8 cellular contexts compared by ENCODE assay signal in the genomic region with DNA sequence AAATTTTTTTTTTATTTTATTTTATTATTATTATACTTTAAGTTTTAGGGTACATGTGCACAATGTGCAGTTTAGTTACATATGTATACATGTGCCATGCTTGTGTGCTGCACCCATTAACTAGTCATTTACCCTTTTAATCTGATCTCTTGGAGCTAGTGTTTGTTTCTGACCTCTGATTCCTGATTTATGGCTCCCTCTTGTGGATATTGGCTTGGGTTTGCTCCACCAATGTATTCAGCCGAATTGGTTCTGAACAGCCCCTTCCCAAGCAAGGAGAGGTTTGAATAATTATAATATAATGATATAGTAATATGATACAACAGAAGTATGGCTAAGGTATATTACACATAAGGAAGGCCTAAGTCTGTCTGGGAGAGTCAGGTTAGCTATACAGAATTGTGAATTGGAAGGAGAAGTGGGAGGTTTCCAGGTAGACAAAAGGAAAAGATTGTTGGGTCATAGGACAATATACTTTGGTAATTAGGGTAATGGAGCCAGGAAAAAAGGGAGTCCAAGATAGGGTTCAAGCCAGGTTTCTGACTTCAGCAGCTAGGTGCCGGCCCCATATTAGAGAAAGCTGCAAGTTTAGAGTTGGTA. TPM values are rescaled to one million over a fixed set of nuclear protein-coding genes. Genes with fewer than 3 reads are reported as not detected.
DNase-seq lines count a peak whose midpoint lies in the region; ATAC-seq, FAIRE-seq and TF ChIP-seq lines count a peak whose summit lies in the region.

No MANE protein-coding gene starts in this region.

- H3K36me3 ChIP-seq in DOHH2 (ENCODE audit: control insufficient read depth, low read length) = no peaks in the 10 kb centered on the region
- H3K36me3 ChIP-seq in H1 (ENCODE audit: control insufficient read depth in 2 of 4, insufficient read depth in 4 of 4, low read length in 3 of 4) = no peaks in the 10 kb centered on the region

- no peaks in the 10 kb centered on the region for H3K23me2 ChIP-seq in H1 (ENCODE audit: low read depth, low read length)

- H3K27ac ChIP-seq in DOHH2 (ENCODE audit: low read depth, low read length) (no peak overlapping the region), H1 (ENCODE audit: low read depth, low read length) (no peak overlapping the region)

- WGBS in H1 (ENCODE audit: extremely low coverage in 1 of 2, insufficient coverage in 1 of 2, insufficient read length in 1 of 2, insufficient replicate concordance in 2 of 2, low coverage in 1 of 2, low lambda C conversion rate in 2 of 2, missing lambda C conversion rate in 1 of 2), 2 experiments = 62% methylated on average over 2 of the region's 2 CpGs; no CpG with 5 or more reads in 1 of the 2 experiments

- H4K20me1 ChIP-seq in DOHH2 (ENCODE audit: control insufficient read depth, insufficient read depth, low read depth, low read length) = no peaks in the 10 kb centered on the region
- H4K20me1 ChIP-seq in H1 (replicated peaks in 1 of 2; ENCODE audit: control insufficient read depth in 1 of 2, insufficient read depth in 2 of 2, low read length in 2 of 2) = no peaks in the 10 kb centered on the region

- no peak overlapping the region for H4K5ac ChIP-seq in H1 (ENCODE audit: insufficient read length, low read depth, low read length)

- DNase-seq in LoVo (ENCODE audit: low spot score) = peak; percentile 60
- DNase-seq in OCI-M1 (lab: John Stamatoyannopoulos, UW) = peak; percentile 87
- no peak for DNase-seq in H1 (ENCODE audit: low read depth in 1 of 2, low spot score in 2 of 2)
- peak; percentile 28 for DNase-seq in mucosa of gallbladder (ENCODE audit: low spot score)
- no peak for DNase-seq in posterior cingulate gyrus
- no peak for DNase-seq in C1 segment of cervical spinal cord (lab: John Stamatoyannopoulos, UW)

- TF ChIP-seq EP300 in H1 (IDR thresholded peaks at IDR 0.05; ENCODE audit: borderline replicate concordance in 1 of 2, low read depth in 2 of 2, low read length in 2 of 2) = no peak

- no peak overlapping the region for H3K18ac ChIP-seq in H1 (ENCODE audit: extremely low read depth, low read length)

- peak; percentile 82 to 83 for TF ChIP-seq RAD21 in H1 (IDR thresholded peaks at IDR 0.05 in 1 of 2, conservative IDR thresholded peaks at IDR 0.05 in 1 of 2; ENCODE audit: low read depth in 2 of 2, low read length in 2 of 2)

- H4K91ac ChIP-seq in H1 (replicated peaks; ENCODE audit: insufficient read length, low read length) = no peak overlapping the region

- H3K9me3 ChIP-seq in DOHH2 (ENCODE audit: control insufficient read depth, insufficient read depth, low read length) (no peaks in the 10 kb centered on the region), H1 (ENCODE audit: insufficient read depth in 2 of 2, low read depth in 1 of 2, low read length in 1 of 2) (no peaks in the 10 kb centered on the region)

- H4K8ac ChIP-seq in H1 (ENCODE audit: extremely low read depth, insufficient read depth, low read length) = no peak overlapping the region

- H3K9ac ChIP-seq in H1 (replicated peaks in 1 of 4; ENCODE audit: extremely low read depth in 1 of 4, low read depth in 3 of 4, low read length in 3 of 4) = no peak overlapping the region

- TF ChIP-seq CTCF in DOHH2 (IDR thresholded peaks at IDR 0.05; ENCODE audit: low read depth, low read length, poor library complexity, severe bottlenecking) (peak; percentile 37), H1 (IDR thresholded peaks at IDR 0.05; ENCODE audit: control extremely low read depth in 1 of 3, insufficient read depth in 1 of 3, low read depth in 1 of 3, low read length in 3 of 3) (peak in 2 of 3 experiments; percentile 65; a peak in 3 of 4 replicates)

- no peak overlapping the region for H3K56ac ChIP-seq in H1 (replicated peaks; ENCODE audit: insufficient read length, low read depth, low read length)

- intact Hi-C loops in posterior cingulate gyrus (cut with DNase I) = loop anchor here (5.0 kb wide), 1 partner anchor 869 kb away; no protein-coding TSS in a partner anchor

- POLR2A ChIA-PET in H1 (lab: Charles Lee; ENCODE audit: partially characterized antibody) = no interaction called here

- H3K14ac ChIP-seq in H1 (ENCODE audit: insufficient read length) = no peak overlapping the region

- H3K4me3 ChIP-seq in DOHH2 (ENCODE audit: low read length) (no peak overlapping the region), H1 (ENCODE audit: extremely low read depth in 1 of 4, insufficient read depth in 2 of 4, low read depth in 3 of 4, low read length in 4 of 4) (no peak overlapping the region)

- H2BK15ac ChIP-seq in H1 (ENCODE audit: low read length) = no peak overlapping the region

- H2AK5ac ChIP-seq in H1 (ENCODE audit: low read depth, low read length) = no peak overlapping the region

- peak; percentile 68 for ATAC-seq in GM21515 (IDR thresholded peaks at IDR 0.05; ENCODE audit: unreplicated experiment)

- H3K4me2 ChIP-seq in DOHH2 (ENCODE audit: low read length) (no peak overlapping the region), H1 (ENCODE audit: insufficient read depth in 1 of 2, low read depth in 2 of 2, low read length in 2 of 2) (no peak overlapping the region)

- peak; percentile 7 for FAIRE-seq in H1 (lab: Jason Lieb, UNC)

- no peaks in the 10 kb centered on the region for H3K9me2 ChIP-seq in DOHH2 (replicated peaks; ENCODE audit: control insufficient read depth, low read length)

- H2AFZ ChIP-seq in H1 (ENCODE audit: low read length) = no peak overlapping the region

- H3K79me2 ChIP-seq in DOHH2 (ENCODE audit: control insufficient read depth, low read length) (no peaks in the 10 kb centered on the region), H1 (ENCODE audit: control insufficient read depth in 1 of 2, insufficient read depth in 2 of 2, low read length in 2 of 2) (no peaks in the 10 kb centered on the region)

- H2BK12ac ChIP-seq in H1 (ENCODE audit: low read depth, low read length) = no peak overlapping the region

- CTCF ChIA-PET in H1 (lab: Charles Lee; ENCODE audit: partially characterized antibody) = interaction anchor here (0.6 to 5.9 kb wide), 63 partner anchors 10 to 963 kb away, joined by 3 to 66 read pairs (median 4); a partner anchor contains a TSS

- H3K4ac ChIP-seq in H1 (replicated peaks; ENCODE audit: insufficient read length, low read depth, low read length) = no peak overlapping the region

- H3F3A ChIP-seq in DOHH2 (ENCODE audit: control insufficient read depth, insufficient read depth) = no peaks in the 10 kb centered on the region

- TF ChIP-seq POLR2A in H1 (IDR thresholded peaks at IDR 0.05; ENCODE audit: control extremely low read depth in 1 of 2, low read depth in 2 of 2, low read length in 2 of 2) = no peak

- H3K27me3 ChIP-seq in DOHH2 (ENCODE audit: control insufficient read depth, low read length) = peaks cover under 1% of the 10 kb centered on the region; the same call in 1 of the 2 replicates
- no peaks in the 10 kb centered on the region for H3K27me3 ChIP-seq in H1 (replicated peaks in 1 of 4; ENCODE audit: control insufficient read depth in 3 of 4, extremely low read depth in 1 of 4, insufficient read depth in 3 of 4, low read length in 3 of 4)

- H2BK120ac ChIP-seq in H1 (replicated peaks; ENCODE audit: low read depth, low read length) = no peak overlapping the region

- H2BK20ac ChIP-seq in H1 (ENCODE audit: low read length) = no peak overlapping the region

- H3K79me1 ChIP-seq in H1 (ENCODE audit: low read depth, low read length) = no peaks in the 10 kb centered on the region

- H3K4me1 ChIP-seq in DOHH2 (ENCODE audit: control insufficient read depth, low read length) = 0 out of 2 replicates have a peak, but pooled peaks cover 4% of the 10 kb centered on the region
- no peaks in the 10 kb centered on the region; a peak in 2 of 7 replicates for H3K4me1 ChIP-seq in H1 (replicated peaks in 1 of 4; ENCODE audit: control insufficient read depth in 3 of 4, insufficient read depth in 4 of 4, low read length in 3 of 4)

- no peak overlapping the region for H3K23ac ChIP-seq in H1 (ENCODE audit: insufficient read length)

- no peak overlapping the region for H2BK5ac ChIP-seq in H1 (ENCODE audit: low read depth, low read length)

TF ChIP-seq in H1, 55 proteins besides CTCF, POLR2A, EP300 and RAD21:
- peak; percentile 20 for TF ChIP-seq TAF7 (optimal IDR thresholded peaks at IDR 0.05; ENCODE audit: borderline replicate concordance, low read depth, low read length)
- no peak for TF ChIP-seq KDM5A (IDR thresholded peaks at IDR 0.05; ENCODE audit: low read length)
- TF ChIP-seq RNF2 (IDR thresholded peaks at IDR 0.05; ENCODE audit: borderline replicate concordance, low read depth, low read length, missing control alignments, poor library complexity, severe bottlenecking) = no peak
- no peak for TF ChIP-seq JUND (IDR thresholded peaks at IDR 0.05; ENCODE audit: low read length)
- TF ChIP-seq CHD2 (IDR thresholded peaks at IDR 0.05; ENCODE audit: low read length) = no peak
- no peak for TF ChIP-seq BACH1 (IDR thresholded peaks at IDR 0.05; ENCODE audit: low read length)
- TF ChIP-seq JUN (IDR thresholded peaks at IDR 0.05; ENCODE audit: low read depth, low read length) = no peak

RNA-seq across cellular contexts. Expression of a gene that starts 53.1 kb away (rescaled TPM):
- 14.4 and 14.6 TPM in 2 replicates for total RNA-seq in H1 (2021; fragmentation: NEBNext Ultra II Directional; extraction: Animal tissue kit (Norgen Biotek cat#: 25700))
- polyA plus RNA-seq in H1 (2011; rRNA removed) = 9.0 and 13.8 TPM in 2 replicates
- polyA plus RNA-seq in H1 (2011; cell fraction: cytosol; rRNA removed) = 15.4 TPM
- 28.7 TPM for polyA plus RNA-seq in H1 (2011; cell fraction: nucleus; rRNA removed)
- 10.9 to 12.7 TPM (median 11.7 TPM) in 4 replicates for polyA plus RNA-seq in H1 (2012, experiment 1 of 2)
- polyA plus RNA-seq in H1 (2012, experiment 2 of 2) = 0.21 TPM
- polyA plus RNA-seq in H1 (2013, experiment 1 of 2) = 13.7 TPM
- 9.6 TPM for polyA plus RNA-seq in H1 (2013, experiment 2 of 2)
- polyA minus RNA-seq in H1 (2011; rRNA and poly(A)+ RNA removed) = 37.9 and 68.7 TPM in 2 replicates
- 11.5 TPM for polyA minus RNA-seq in H1 (2011; cell fraction: cytosol; rRNA and poly(A)+ RNA removed)
- polyA minus RNA-seq in H1 (2011; cell fraction: nucleus; rRNA and poly(A)+ RNA removed) = 36.6 TPM
- total RNA-seq in mucosa of gallbladder = 3.7 TPM

Comparison
In these comparisons a context has a peak if more than half of its experiments do, and no peak if none do; other contexts are left out.
1. DNase-seq: peak in LoVo (single experiment), OCI-M1 (single experiment) and mucosa of gallbladder (single experiment); none in H1 (0 of 2), posterior cingulate gyrus (0 of 10) and C1 segment of cervical spinal cord (0 of 14).